ENCODE assay signal across 15 cellular contexts in the genomic region with DNA sequence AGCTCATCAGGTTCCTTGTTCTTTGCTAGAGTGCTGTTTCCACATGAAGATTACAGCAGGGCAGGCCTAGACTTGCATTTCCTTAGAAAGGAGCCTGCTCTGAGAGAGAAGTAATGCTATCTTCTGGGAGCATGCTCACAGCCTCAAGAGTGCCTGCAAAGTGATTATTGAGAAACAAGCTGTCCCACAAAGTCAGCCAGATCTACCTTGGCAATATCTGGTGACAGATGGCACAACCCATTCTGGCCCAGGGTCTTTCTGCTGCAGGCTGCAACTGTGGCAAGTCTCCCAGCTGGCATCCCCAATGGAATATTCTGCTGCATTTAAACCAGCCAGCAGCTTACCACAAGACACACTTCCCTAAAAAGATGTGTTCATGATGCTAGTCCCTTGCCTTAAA. TPM values are rescaled to one million over a fixed set of nuclear protein-coding genes. Genes with fewer than 3 reads are reported as not detected.
DNase-seq lines count a peak whose midpoint lies in the region; ATAC-seq, FAIRE-seq and TF ChIP-seq lines count a peak whose summit lies in the region.
"Had no signal": no experiment of that assay in that cellular context is flagged by ENCODE, and none has a peak within 500 bp of the region (broad histone marks: within the 10 kb centered on the region; RNA-seq: fewer than 3 reads in every experiment).

No MANE protein-coding gene starts in this region.

- dilution Hi-C loops in keratinocyte (cut with MboI; ENCODE audit: extremely low pct_ligation_motif_present, low sequenced_read_pairs), result no loop called here

- peak overlapping the region; percentile 10 for H3K4me2 ChIP-seq in keratinocyte (ENCODE audit: control insufficient read depth, extremely low read depth, insufficient read depth, low read depth, low read length)
- H3K4me2 ChIP-seq: BLaER1 treated with 17β-estradiol and CSF1 and Interleukin-3, amounts not matched to agents 10 nM and 100 nM had no signal

- H3K27me3 Mint-ChIP-seq in CD4-positive, alpha-beta T cell, result no peaks in the 10 kb centered on the region

- POLR2A ChIA-PET in CD4-positive, alpha-beta T cell (lab: Charles Lee), result interaction anchor here (0.6 to 1.0 kb wide), 2 partner anchors 16 to 62 kb away, joined by 3 read pairs; no protein-coding TSS in a partner anchor
- POLR2A ChIA-PET in HEK293 (lab: Yijun Ruan, JAX), result no interaction called here

- no peaks in the 10 kb centered on the region for H3K27me3 ChIP-seq in CD4-positive, alpha-beta T cell (ENCODE audit: control insufficient read depth, insufficient read depth, low read length)
- no peaks in the 10 kb centered on the region for H3K27me3 ChIP-seq in keratinocyte (ENCODE audit: control insufficient read depth, extremely low read depth, insufficient read depth, low read length)
- H3K27me3 ChIP-seq: BLaER1 treated with 17β-estradiol and CSF1 and Interleukin-3, amounts not matched to agents 10 nM and 100 nM; ovary had no signal

- peaks cover 89% of the 10 kb centered on the region for H3K36me3 Mint-ChIP-seq in CD4-positive, alpha-beta T cell (ENCODE audit: low read depth)

- H3K79me2 ChIP-seq in keratinocyte (ENCODE audit: control insufficient read depth, insufficient read depth, low read length), result no peaks in the 10 kb centered on the region

- peak; percentile 85 for FAIRE-seq in keratinocyte (lab: Jason Lieb, UNC)

- H2AFZ ChIP-seq in keratinocyte (ENCODE audit: control insufficient read depth, low read length), result no peak overlapping the region

- H3K27ac ChIP-seq in CD4-positive, alpha-beta T cell (ENCODE audit: low read depth, low read length), result no peak overlapping the region
- H3K27ac ChIP-seq in HEK293 (ENCODE audit: extremely low read depth, low read depth, low read length) (no peak overlapping the region), keratinocyte (ENCODE audit: control insufficient read depth, insufficient read depth, low read length) (no peak overlapping the region)
- H3K27ac ChIP-seq: BLaER1 treated with 17β-estradiol and CSF1 and Interleukin-3, amounts not matched to agents 10 nM and 100 nM; ovary had no signal

- H3K9me3 Mint-ChIP-seq in CD4-positive, alpha-beta T cell, result no peaks in the 10 kb centered on the region
- H3K9me3 Mint-ChIP-seq: T-helper 1 cell treated with Interleukin-12 subunit alpha and Interleukin-12 subunit beta and Interleukin-4 antibody, amounts not matched to agents 30 μg/mL and 1 μg/mL, for 36 hours had no signal

- H3K9ac ChIP-seq in keratinocyte (ENCODE audit: control insufficient read depth, extremely low read depth, insufficient read depth, low read length), result no peak overlapping the region
- H3K9ac ChIP-seq: BLaER1 treated with 17β-estradiol and CSF1 and Interleukin-3, amounts not matched to agents 10 nM and 100 nM had no signal

- no peaks in the 10 kb centered on the region for H3K9me3 ChIP-seq in CD4-positive, alpha-beta T cell (ENCODE audit: control insufficient read depth, low read length)
- no peaks in the 10 kb centered on the region for H3K9me3 ChIP-seq in HEK293 (ENCODE audit: control insufficient read depth, insufficient read depth, low read depth, low read length)
- no peaks in the 10 kb centered on the region for H3K9me3 ChIP-seq in keratinocyte (ENCODE audit: control insufficient read depth, low read depth, low read length)
- H3K9me3 ChIP-seq: BLaER1 treated with 17β-estradiol and CSF1 and Interleukin-3, amounts not matched to agents 10 nM and 100 nM; ovary had no signal

- H4K20me1 ChIP-seq in keratinocyte (ENCODE audit: control insufficient read depth, extremely low read depth, insufficient read depth, low read length), result no peaks in the 10 kb centered on the region

- no peak overlapping the region for H3K4me3 ChIP-seq in HEK293 (ENCODE audit: low read depth, low read length)
- no peak overlapping the region for H3K4me3 ChIP-seq in keratinocyte (ENCODE audit: control insufficient read depth in 2 of 3, extremely low read depth in 1 of 3, insufficient read depth in 2 of 3, low read depth in 1 of 3, low read length in 3 of 3)
- H3K4me3 ChIP-seq: BLaER1 treated with 17β-estradiol and CSF1 and Interleukin-3, amounts not matched to agents 10 nM and 100 nM; lung; ovary had no signal

- intact Hi-C loops in CD4-positive, alpha-beta T cell (cut with DNase I, micrococcal nuclease), result no loop called here

- in situ Hi-C loops in GM13977 (cut with MboI; ENCODE audit: low pct_unique_long_range_greater_than_20kb, low sequenced_read_pairs, unreplicated experiment), result no loop called here

- CTCF ChIA-PET in CD4-positive, alpha-beta T cell (lab: Charles Lee), result no interaction called here
- CTCF ChIA-PET in HEK293 (lab: Yijun Ruan, JAX), result no interaction called here

- DNase-seq in CD4-positive, alpha-beta T cell, result no peak
- DNase-seq in SKM-1 (lab: John Stamatoyannopoulos, UW; ENCODE audit: unreplicated experiment) (peak; percentile 57), keratinocyte (ENCODE audit: low read depth, low spot score) (peak; percentile 48), GM13977 (ENCODE audit: low spot score) (no peak), NCI-H526 (lab: John Stamatoyannopoulos, UW) (no peak), NCI-H2227 (lab: John Stamatoyannopoulos, UW; ENCODE audit: unreplicated experiment) (no peak)
- no peak for DNase-seq in stimulated activated CD4-positive, alpha-beta T cell treated with anti-CD3 and anti-CD28 coated beads, Interleukin-12 subunit alpha, Interleukin-12 subunit beta, amount 100 ng/mL, for 4 hours
- DNase-seq: effector CD8-positive, alpha-beta T cell; NK-92 treated with Interleukin-12 subunit alpha and Interleukin-12 subunit beta, amount 100 ng/mL, for 24 hours; ovary; stimulated activated naive CD4-positive, alpha-beta T cell treated with Interleukin-2 at 50 U/mL for 16 hours had no signal

- peaks cover 31% of the 10 kb centered on the region for H3K4me1 Mint-ChIP-seq in CD4-positive, alpha-beta T cell (ENCODE audit: low read depth)

- H3K36me3 ChIP-seq in HEK293 (ENCODE audit: control insufficient read depth in 2 of 2, insufficient read depth in 1 of 2, low read length in 2 of 2) (peaks cover 0 to 25% of the 10 kb centered on the region in 2 experiments; a peak in 2 of 3 replicates), keratinocyte (ENCODE audit: control insufficient read depth in 2 of 2, extremely low read depth in 1 of 2, insufficient read depth in 2 of 2, low read length in 2 of 2) (peaks cover 11 to 36% of the 10 kb centered on the region in 2 experiments)
- H3K36me3 ChIP-seq: ovary had no signal

- H3K9me1 ChIP-seq in keratinocyte (ENCODE audit: control insufficient read depth, extremely low read depth, insufficient read depth, low read length), result no peaks in the 10 kb centered on the region

- TF ChIP-seq CTCF in CD4-positive, alpha-beta T cell (IDR thresholded peaks at IDR 0.05), result no peak
- no peak for TF ChIP-seq CTCF in HEK293 (tag by site-specific recombination; IDR thresholded peaks at IDR 0.05)
- TF ChIP-seq CTCF in keratinocyte (optimal IDR thresholded peaks at IDR 0.05 in 1 of 3, IDR thresholded peaks at IDR 0.05 in 1 of 3, conservative IDR thresholded peaks at IDR 0.05 in 1 of 3; ENCODE audit: extremely low read depth in 1 of 3, insufficient read depth in 2 of 3, low read length in 3 of 3), result no peak
- TF ChIP-seq CTCF in GM13977 (IDR thresholded peaks at IDR 0.05; ENCODE audit: extremely low read depth, insufficient read depth, missing control alignments), result no peak

- no peaks in the 10 kb centered on the region for H3K4me1 ChIP-seq in HEK293 (ENCODE audit: control insufficient read depth, insufficient read depth, low read length)
- peaks cover 14% of the 10 kb centered on the region for H3K4me1 ChIP-seq in keratinocyte (ENCODE audit: control insufficient read depth, extremely low read depth, insufficient read depth, low read length)

- no peak for ATAC-seq in CD4-positive, alpha-beta T cell (ENCODE audit: poor library complexity)

- H3K4me3 Mint-ChIP-seq in CD4-positive, alpha-beta T cell, result no peak overlapping the region
- H3K4me3 Mint-ChIP-seq: T-helper 1 cell treated with Interleukin-12 subunit alpha and Interleukin-12 subunit beta and Interleukin-4 antibody, amounts not matched to agents 30 μg/mL and 1 μg/mL, for 36 hours had no signal

- H3K27ac Mint-ChIP-seq in CD4-positive, alpha-beta T cell, result peak overlapping the region; percentile 70

TF ChIP-seq in HEK293, 187 proteins besides CTCF, POLR2A, EP300 and RAD21 (continues in another document):
- no peak for TF ChIP-seq ZNF692 (tag by site-specific recombination; IDR thresholded peaks at IDR 0.05)
- TF ChIP-seq IKZF3 (tag by site-specific recombination; IDR thresholded peaks at IDR 0.05), result no peak
- no peak for TF ChIP-seq SP7 (tag by site-specific recombination; IDR thresholded peaks at IDR 0.05)
- TF ChIP-seq ZNF239 (tag by site-specific recombination; IDR thresholded peaks at IDR 0.05), result no peak

RNA-seq across cellular contexts. Expression of gene MTMR10, which starts 29.3 kb away (rescaled TPM):
- total RNA-seq in CD4-positive, alpha-beta T cell, result 10 to 100 TPM; 41.2 to 42.0 TPM
- 10.8 to 16.2 TPM (median 15.5 TPM) in 3 replicates for polyA plus RNA-seq in keratinocyte
- 2.5 TPM for polyA plus RNA-seq in keratinocyte (2011; ENCODE audit: low read depth)
- 8.1 and 13.5 TPM in 2 replicates for polyA plus RNA-seq in keratinocyte (2011; cell fraction: cytosol; rRNA removed)
- 15.2 and 18.7 TPM in 2 replicates for polyA plus RNA-seq in keratinocyte (2011; cell fraction: nucleus; rRNA removed)
- 5.2 and 10.5 TPM in 2 replicates for polyA plus RNA-seq in keratinocyte (2012; ENCODE audit: low replicate concordance)
- polyA minus RNA-seq in keratinocyte, result 8.4 to 24.5 TPM (median 14.5 TPM) in 3 replicates
- 18.2 TPM for polyA minus RNA-seq in keratinocyte (2011; cell fraction: cytosol; rRNA and poly(A)+ RNA removed)
- 15.9 and 32.6 TPM in 2 replicates for polyA minus RNA-seq in keratinocyte (2011; cell fraction: nucleus; rRNA and poly(A)+ RNA removed)

RNA-seq across cellular contexts. Expression of gene FAN1, which starts 58.4 kb away (rescaled TPM):
- 10 to 100 TPM; 15.3 to 15.9 TPM for total RNA-seq in CD4-positive, alpha-beta T cell
- polyA plus RNA-seq in keratinocyte, result 9.7 to 17.2 TPM (median 16.6 TPM) in 3 replicates
- 7.9 TPM for polyA plus RNA-seq in keratinocyte (2011; ENCODE audit: low read depth)
- polyA plus RNA-seq in keratinocyte (2011; cell fraction: cytosol; rRNA removed), result 6.9 and 12.3 TPM in 2 replicates
- 30.7 and 33.9 TPM in 2 replicates for polyA plus RNA-seq in keratinocyte (2011; cell fraction: nucleus; rRNA removed)
- 8.4 and 10.9 TPM in 2 replicates for polyA plus RNA-seq in keratinocyte (2012; ENCODE audit: low replicate concordance)
- 9.2 to 12.9 TPM (median 9.8 TPM) in 3 replicates for polyA minus RNA-seq in keratinocyte
- 10.7 TPM for polyA minus RNA-seq in keratinocyte (2011; cell fraction: cytosol; rRNA and poly(A)+ RNA removed)
- polyA minus RNA-seq in keratinocyte (2011; cell fraction: nucleus; rRNA and poly(A)+ RNA removed), result 9.7 and 21.3 TPM in 2 replicates

Comparison
In these comparisons a context has a peak if more than half of its experiments do, and no peak if none do; other contexts are left out.
1. DNase-seq: peak in SKM-1 (single experiment) and keratinocyte (single experiment); none in CD4-positive, alpha-beta T cell (0 of 10), GM13977 (single experiment), stimulated activated CD4-positive, alpha-beta T cell treated with anti-CD3 and anti-CD28 coated beads, Interleukin-12 subunit alpha, Interleukin-12 subunit beta, amount 100 ng/mL, for 4 hours (single experiment), NCI-H526 (0 of 2) and NCI-H2227 (single experiment).